ENCODE assay signal across 26 cellular contexts in genomic region chr10:1119027-1119426, GRCh38.
DNase-seq lines count a peak whose midpoint lies in the region; ATAC-seq and TF ChIP-seq lines count a peak whose summit lies in the region.
"Had no signal": no experiment of that assay in that cellular context is flagged by ENCODE, and none has a peak within 500 bp of the region (broad histone marks: within the 10 kb centered on the region; RNA-seq: fewer than 3 reads in every experiment).

No MANE protein-coding gene starts in this region.

- ATAC-seq in Right ventricle myocardium superior (ENCODE audit: poor library complexity) (peak; percentile 21), left cardiac atrium (no peak), GM19035 (IDR thresholded peaks at IDR 0.05; ENCODE audit: unreplicated experiment) (no peak), HG02798 (IDR thresholded peaks at IDR 0.05; ENCODE audit: poor library complexity, unreplicated experiment) (no peak)
- ATAC-seq: GM12878; stimulated activated memory B cell treated with anti-CD40 and anti-IgM and Interleukin-4, amounts not matched to agents 10 μg/mL and 1 μg/mL and 100 μg/mL, for 72 hours had no signal

- no peak for DNase-seq in Right ventricle myocardium superior
- no peak for DNase-seq in left cardiac atrium
- DNase-seq in SK-N-DZ (ENCODE audit: low spot score) = peak; percentile 88
- no peak for DNase-seq in dorsolateral prefrontal cortex
- no peak for DNase-seq in NCI-H2107 treated with DMSO at 0.1 percent for 48 hours (lab: John Stamatoyannopoulos, UW; ENCODE audit: unreplicated experiment)
- DNase-seq: activated gamma-delta T cell treated with Interleukin-2 at 50 U/mL for 16 hours; cerebellar nuclear complex; COR-L47; DMS79 treated with DMSO at 0.1 percent for 48 hours; effector CD4-positive, alpha-beta T cell; erythroblast; foreskin fibroblast; HCEC 1CT; Kasumi-1; NCI-H2029; NCI-H226; NCI-H774; small intestine; stimulated activated CD4-positive, alpha-beta T cell treated with anti-CD3 and anti-CD28 coated beads, Interleukin-2, amount 100 ng/mL, for 24 hours; testis had no signal

- H3K27ac ChIP-seq in dorsolateral prefrontal cortex = peak overlapping the region in 50 of 59 donors; percentile 8 to 85 (median 58)
- H3K27ac ChIP-seq: neural progenitor cell, vagina had no signal

- intact Hi-C loops in Right ventricle myocardium superior (cut with DNase I) (no loop called here), left cardiac atrium (cut with DNase I) (no loop called here), dorsolateral prefrontal cortex (cut with DNase I) (no loop called here)

- no peak for TF ChIP-seq CTCF in dorsolateral prefrontal cortex (IDR thresholded peaks at IDR 0.05 in 54 of 56, conservative IDR thresholded peaks at IDR 0.05 in 2 of 56; ENCODE audit: low read depth in 1 of 56, partially characterized antibody in 56 of 56)

- no peak overlapping the region for H3K4me3 ChIP-seq in dorsolateral prefrontal cortex
- H3K4me3 ChIP-seq: GM12878, neural progenitor cell, testis, vagina had no signal

- H3K27me3 ChIP-seq in dorsolateral prefrontal cortex = no peaks in the 10 kb centered on the region
- H3K27me3 ChIP-seq: neural progenitor cell, testis, vagina had no signal
